7 cellular contexts compared by ENCODE assay signal in the genomic region with DNA sequence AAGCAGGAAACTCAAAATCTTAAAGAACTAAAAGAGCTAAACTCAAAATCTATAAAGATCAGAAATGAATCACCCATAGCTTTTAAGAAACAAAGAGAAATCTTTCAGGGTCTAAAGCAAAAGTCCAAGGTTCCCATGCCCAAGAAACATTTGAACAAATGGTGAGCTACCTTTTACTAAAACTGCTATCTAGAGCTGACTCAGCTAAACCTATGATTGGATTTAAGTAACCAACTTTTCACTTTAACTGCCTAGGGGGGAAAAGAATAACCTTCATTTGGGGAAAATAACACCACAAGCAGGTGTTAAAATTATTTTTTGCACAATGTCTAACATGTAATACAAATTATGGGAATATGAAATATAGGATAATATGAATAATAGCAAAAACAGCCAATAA.
"Had no signal": no experiment of that assay in that cellular context is flagged by ENCODE, and none has a peak within 500 bp of the region (broad histone marks: within the 10 kb centered on the region; RNA-seq: fewer than 3 reads in every experiment).

No MANE protein-coding gene starts in this region.

- ATAC-seq: GM12878 had no signal

- FAIRE-seq: GM12878, GM12891, GM12892, GM18507, GM19239 had no signal

- H3K4me3 ChIP-seq: GM12878 had no signal

- DNase-seq: GDM1, GF-D8 had no signal
